Comparison of ENCODE assay signal across 10 cellular contexts in the genomic region with DNA sequence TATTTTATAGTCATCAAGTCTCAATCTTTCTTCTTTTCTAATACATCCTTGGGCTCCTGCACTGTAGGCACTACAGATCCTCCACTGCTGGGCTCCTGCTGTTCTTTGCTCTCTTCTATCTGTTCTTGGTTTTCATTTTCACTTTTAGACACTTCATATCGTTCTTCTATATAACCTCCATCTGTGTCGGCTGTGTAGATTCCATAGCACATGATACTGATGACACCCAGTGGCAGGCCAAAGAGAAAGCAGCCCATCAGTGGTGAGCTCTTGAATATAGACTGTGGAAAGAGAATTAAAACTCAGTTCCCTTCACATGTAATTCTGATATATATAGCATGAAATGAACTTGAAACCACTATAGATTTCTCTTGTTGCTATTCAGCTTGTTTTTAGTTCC. TPM values are rescaled to one million over a fixed set of nuclear protein-coding genes. Genes with fewer than 3 reads are reported as not detected.
A peak's percentile ranks its signal among the peaks of the same experiment; 100 is the strongest.
DNase-seq lines count a peak whose midpoint lies in the region; ATAC-seq and TF ChIP-seq lines count a peak whose summit lies in the region.
"Had no signal": no experiment of that assay in that cellular context is flagged by ENCODE, and none has a peak within 500 bp of the region (broad histone marks: within the 10 kb centered on the region; RNA-seq: fewer than 3 reads in every experiment).

No MANE protein-coding gene starts in this region.

- TF ChIP-seq CTCF in OCI-LY3 (IDR thresholded peaks at IDR 0.05; ENCODE audit: low read depth, low read length), result peak; percentile 71

- no peak overlapping the region for H2AFZ ChIP-seq in OCI-LY3 (ENCODE audit: low read depth, low read length)

- H3K9ac ChIP-seq in OCI-LY3 (ENCODE audit: low read length), result no peak overlapping the region
- H3K9ac ChIP-seq: BLaER1 had no signal

- H3K79me2 ChIP-seq in OCI-LY3 (ENCODE audit: low read length), result no peaks in the 10 kb centered on the region

- no peaks in the 10 kb centered on the region for H3K9me3 ChIP-seq in OCI-LY3 (ENCODE audit: insufficient read depth, low read length)
- H3K9me3 ChIP-seq: BLaER1 had no signal

- no peak for ATAC-seq in activated T-cell treated with anti-CD3 and anti-CD28 coated beads, Interleukin-2, amount 50 U/mL, for 4 hours
- ATAC-seq in HG02642 (IDR thresholded peaks at IDR 0.05; ENCODE audit: poor library complexity, unreplicated experiment), result peak; percentile 86
- peak; percentile 57 for ATAC-seq in stimulated activated memory B cell treated with anti-CD40 and anti-IgM and Interleukin-4, amounts not matched to agents 10 μg/mL and 1 μg/mL and 100 μg/mL, for 72 hours

- H4K20me1 ChIP-seq in OCI-LY3 (ENCODE audit: insufficient read depth, low read length), result no peaks in the 10 kb centered on the region

- H3K27me3 ChIP-seq in OCI-LY3 (ENCODE audit: low read depth, low read length), result no peaks in the 10 kb centered on the region
- H3K27me3 ChIP-seq: BLaER1 had no signal

- H3K27me3 Mint-ChIP-seq in activated T-cell treated with anti-CD3 and anti-CD28 coated beads, Interleukin-2, amount 50 U/mL, for 24 hours, result no peaks in the 10 kb centered on the region
- no peaks in the 10 kb centered on the region for H3K27me3 Mint-ChIP-seq in activated T-cell treated with anti-CD3 and anti-CD28 coated beads, Interleukin-2, amount 50 U/mL, for 4 hours (ENCODE audit: low read depth)
- no peaks in the 10 kb centered on the region for H3K27me3 Mint-ChIP-seq in stimulated activated memory B cell treated with anti-CD40 and anti-IgM and Interleukin-4, amounts not matched to agents 10 μg/mL and 1 μg/mL and 100 μg/mL, for 72 hours

- H3K4me2 ChIP-seq in OCI-LY3 (ENCODE audit: low read length), result peak overlapping the region; percentile 25
- H3K4me2 ChIP-seq: BLaER1 had no signal

- no peak overlapping the region for H3K4me3 ChIP-seq in OCI-LY3 (ENCODE audit: low read length)
- H3K4me3 ChIP-seq: BLaER1 had no signal

- DNase-seq in activated T-cell treated with anti-CD3 and anti-CD28 coated beads, Interleukin-2, amount 50 U/mL, for 24 hours, result no peak
- no peak for DNase-seq in activated T-cell treated with anti-CD3 and anti-CD28 coated beads, Interleukin-2, amount 50 U/mL, for 4 hours
- no peak for DNase-seq in RKO (ENCODE audit: low spot score)
- no peak for DNase-seq in ecto neural progenitor cell (ENCODE audit: low spot score)
- no peak for DNase-seq in activated CD4-positive, alpha-beta T cell treated with anti-CD3 and anti-CD28 coated beads, Interleukin-2, amount 50 U/mL, for 4 hours
- DNase-seq: activated T-cell treated with anti-CD3 and anti-CD28 coated beads, Interleukin-2, amount 50 U/mL, for 48 hours had no signal

- H3K9me3 Mint-ChIP-seq in activated T-cell treated with anti-CD3 and anti-CD28 coated beads, Interleukin-2, amount 50 U/mL, for 24 hours, result no peaks in the 10 kb centered on the region
- no peaks in the 10 kb centered on the region for H3K9me3 Mint-ChIP-seq in activated T-cell treated with anti-CD3 and anti-CD28 coated beads, Interleukin-2, amount 50 U/mL, for 4 hours
- no peaks in the 10 kb centered on the region for H3K9me3 Mint-ChIP-seq in stimulated activated memory B cell treated with anti-CD40 and anti-IgM and Interleukin-4, amounts not matched to agents 10 μg/mL and 1 μg/mL and 100 μg/mL, for 72 hours

- H3K27ac ChIP-seq in OCI-LY3 (ENCODE audit: low read length), result peak overlapping the region; percentile 31
- H3K27ac ChIP-seq: BLaER1 had no signal

- peaks cover 25% of the 10 kb centered on the region for H3K4me1 ChIP-seq in OCI-LY3 (ENCODE audit: low read length)
- H3K4me1 ChIP-seq: BLaER1 had no signal

- no peak overlapping the region for H3K4me3 Mint-ChIP-seq in activated T-cell treated with anti-CD3 and anti-CD28 coated beads, Interleukin-2, amount 50 U/mL, for 24 hours
- H3K4me3 Mint-ChIP-seq in activated T-cell treated with anti-CD3 and anti-CD28 coated beads, Interleukin-2, amount 50 U/mL, for 4 hours, result no peak overlapping the region
- no peak overlapping the region for H3K4me3 Mint-ChIP-seq in stimulated activated memory B cell treated with anti-CD40 and anti-IgM and Interleukin-4, amounts not matched to agents 10 μg/mL and 1 μg/mL and 100 μg/mL, for 72 hours

- H3K36me3 Mint-ChIP-seq in activated T-cell treated with anti-CD3 and anti-CD28 coated beads, Interleukin-2, amount 50 U/mL, for 24 hours (ENCODE audit: low read depth), result peaks cover 79% of the 10 kb centered on the region
- H3K36me3 Mint-ChIP-seq in activated T-cell treated with anti-CD3 and anti-CD28 coated beads, Interleukin-2, amount 50 U/mL, for 4 hours (ENCODE audit: insufficient read depth), result peaks cover 29% of the 10 kb centered on the region
- H3K36me3 Mint-ChIP-seq in stimulated activated memory B cell treated with anti-CD40 and anti-IgM and Interleukin-4, amounts not matched to agents 10 μg/mL and 1 μg/mL and 100 μg/mL, for 72 hours, result peaks cover 46% of the 10 kb centered on the region

- H3K4me1 Mint-ChIP-seq in activated T-cell treated with anti-CD3 and anti-CD28 coated beads, Interleukin-2, amount 50 U/mL, for 24 hours (ENCODE audit: low read depth), result no peaks in the 10 kb centered on the region
- peaks cover 1% of the 10 kb centered on the region for H3K4me1 Mint-ChIP-seq in activated T-cell treated with anti-CD3 and anti-CD28 coated beads, Interleukin-2, amount 50 U/mL, for 4 hours (ENCODE audit: low read depth)
- H3K4me1 Mint-ChIP-seq in stimulated activated memory B cell treated with anti-CD40 and anti-IgM and Interleukin-4, amounts not matched to agents 10 μg/mL and 1 μg/mL and 100 μg/mL, for 72 hours, result no peaks in the 10 kb centered on the region

- H3K36me3 ChIP-seq in OCI-LY3 (replicated peaks; ENCODE audit: low read depth, low read length), result peaks cover 69% of the 10 kb centered on the region

- H3K27ac Mint-ChIP-seq in activated T-cell treated with anti-CD3 and anti-CD28 coated beads, Interleukin-2, amount 50 U/mL, for 24 hours, result peak overlapping the region; percentile 10
- H3K27ac Mint-ChIP-seq in stimulated activated memory B cell treated with anti-CD40 and anti-IgM and Interleukin-4, amounts not matched to agents 10 μg/mL and 1 μg/mL and 100 μg/mL, for 72 hours, result peak overlapping the region; percentile 32

RNA-seq across cellular contexts. Expression of gene TMX3, which starts 38.0 kb away (rescaled TPM):
- total RNA-seq in activated T-cell treated with anti-CD3 and anti-CD28 coated beads, Interleukin-2, amount 50 U/mL, for 4 hours, result 10 to 100 TPM; 38.9 to 41.7 (median 39.3) TPM

Comparison
In these comparisons a context has a peak if more than half of its experiments do, and no peak if none do; other contexts are left out.
1. ATAC-seq: peak in HG02642 (single experiment) and stimulated activated memory B cell treated with anti-CD40 and anti-IgM and Interleukin-4, amounts not matched to agents 10 μg/mL and 1 μg/mL and 100 μg/mL, for 72 hours (single experiment); none in activated T-cell treated with anti-CD3 and anti-CD28 coated beads, Interleukin-2, amount 50 U/mL, for 4 hours (0 of 2).